8 cellular contexts compared by ENCODE assay signal in the genomic region with DNA sequence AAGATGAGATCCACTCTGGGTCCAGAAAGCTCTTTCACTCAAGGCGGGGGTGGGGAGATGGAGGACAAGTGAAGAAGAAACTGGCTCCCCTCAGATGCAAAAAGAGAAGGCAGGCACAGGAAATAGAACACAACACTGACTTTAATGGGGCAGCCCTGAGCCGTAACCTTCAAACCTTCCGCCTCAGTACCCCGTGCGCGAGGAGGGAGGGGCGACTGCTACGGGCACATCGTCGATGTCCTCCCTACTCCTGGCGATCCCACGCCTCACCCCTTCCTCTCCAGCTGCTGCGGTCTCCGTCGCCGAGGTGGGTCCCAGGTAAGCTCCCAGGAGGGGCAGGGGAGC. TPM values are rescaled to one million over a fixed set of nuclear protein-coding genes. Genes with fewer than 3 reads are reported as not detected.
DNase-seq lines count a peak whose midpoint lies in the region; ATAC-seq lines count a peak whose summit lies in the region.

No MANE protein-coding gene starts in this region.

- peak overlapping the region; percentile 72 for H3K9ac ChIP-seq in skeletal muscle satellite cell (ENCODE audit: low read depth, low read length)

- H3K27me3 ChIP-seq in iPS DF 6.9 (ENCODE audit: control insufficient read depth, insufficient read depth, low read length): no peaks in the 10 kb centered on the region; the same call in 1 of the 2 replicates
- no peaks in the 10 kb centered on the region for H3K27me3 ChIP-seq in skeletal muscle satellite cell (ENCODE audit: control insufficient read depth, insufficient read depth, low read length)

- DNase-seq in activated CD4-positive, alpha-beta memory T cell treated with anti-CD3 and anti-CD28 coated beads, Interleukin-2, amount 10 ng/mL, durations not matched to agents 7 days and 5 days: no peak
- DNase-seq in iPS DF 6.9 (ENCODE audit: low read depth, low spot score) (no peak), NAMALWA (ENCODE audit: low spot score) (no peak), cortex of kidney (lab: John Stamatoyannopoulos, UW) (no peak), D341Med (ENCODE audit: low spot score) (no peak)

- H3K4me3 Mint-ChIP-seq in activated CD4-positive, alpha-beta memory T cell treated with anti-CD3 and anti-CD28 coated beads, Interleukin-2, amount 10 ng/mL, durations not matched to agents 7 days and 5 days: peak overlapping the region; percentile 65

- peak overlapping the region; percentile 63; the same call in 1 of the 2 replicates for H3K4me3 ChIP-seq in iPS DF 6.9 (ENCODE audit: low read length)
- H3K4me3 ChIP-seq in skeletal muscle satellite cell (ENCODE audit: low read length): peak overlapping the region; percentile 80

- CTCF ChIA-PET in activated CD4-positive, alpha-beta memory T cell treated with anti-CD3 and anti-CD28 coated beads, Interleukin-2, amount 10 ng/mL, durations not matched to agents 7 days and 5 days (lab: Charles Lee): interaction anchor here (2.4 to 3.1 kb wide), 2 partner anchors 9 to 78 kb away, joined by 7 to 33 read pairs; partner anchors contain the start of gene ADISSP

- WGBS in iPS DF 6.9 (ENCODE audit: insufficient coverage, insufficient read length): no CpG with 5 or more reads among the region's 16 CpGs

- H3K4me2 ChIP-seq in skeletal muscle satellite cell (ENCODE audit: low read length): peak overlapping the region; percentile 99

- ATAC-seq in GM18867 (IDR thresholded peaks at IDR 0.05; ENCODE audit: unreplicated experiment) (peak; percentile 25), GM21786 (IDR thresholded peaks at IDR 0.05; ENCODE audit: unreplicated experiment) (no peak)

- no peak overlapping the region for H3K27ac ChIP-seq in iPS DF 6.9 (ENCODE audit: low read length)

- H3K9me3 ChIP-seq in iPS DF 6.9 (ENCODE audit: control insufficient read depth, insufficient read depth, low read length) (no peaks in the 10 kb centered on the region), skeletal muscle satellite cell (replicated peaks; ENCODE audit: low read length) (no peaks in the 10 kb centered on the region)

- no peaks in the 10 kb centered on the region for H3K9me3 Mint-ChIP-seq in activated CD4-positive, alpha-beta memory T cell treated with anti-CD3 and anti-CD28 coated beads, Interleukin-2, amount 10 ng/mL, durations not matched to agents 7 days and 5 days

- H3K27me3 Mint-ChIP-seq in activated CD4-positive, alpha-beta memory T cell treated with anti-CD3 and anti-CD28 coated beads, Interleukin-2, amount 10 ng/mL, durations not matched to agents 7 days and 5 days: peaks cover 30% of the 10 kb centered on the region

- peaks cover 3% of the 10 kb centered on the region; the same call in 1 of the 2 replicates for H3K4me1 ChIP-seq in iPS DF 6.9 (ENCODE audit: control insufficient read depth, insufficient read depth, low read length)
- H3K4me1 ChIP-seq in skeletal muscle satellite cell (ENCODE audit: control insufficient read depth, insufficient read depth, low read length): peaks cover 17% of the 10 kb centered on the region

- no peaks in the 10 kb centered on the region for H3K36me3 ChIP-seq in iPS DF 6.9 (ENCODE audit: control insufficient read depth, insufficient read depth, low read length)
- no peaks in the 10 kb centered on the region for H3K36me3 ChIP-seq in skeletal muscle satellite cell (ENCODE audit: insufficient read depth, low read length)

- peaks cover 36% of the 10 kb centered on the region for H3K4me1 Mint-ChIP-seq in activated CD4-positive, alpha-beta memory T cell treated with anti-CD3 and anti-CD28 coated beads, Interleukin-2, amount 10 ng/mL, durations not matched to agents 7 days and 5 days

- POLR2A ChIA-PET in activated CD4-positive, alpha-beta memory T cell treated with anti-CD3 and anti-CD28 coated beads, Interleukin-2, amount 10 ng/mL, durations not matched to agents 7 days and 5 days (lab: Charles Lee): interaction anchor here (3.9 kb wide), 1 partner anchor 9 kb away, joined by 32 read pairs; the partner anchor contains the start of gene ADISSP

- H3K27ac Mint-ChIP-seq in activated CD4-positive, alpha-beta memory T cell treated with anti-CD3 and anti-CD28 coated beads, Interleukin-2, amount 10 ng/mL, durations not matched to agents 7 days and 5 days: no peak overlapping the region

- H3K36me3 Mint-ChIP-seq in activated CD4-positive, alpha-beta memory T cell treated with anti-CD3 and anti-CD28 coated beads, Interleukin-2, amount 10 ng/mL, durations not matched to agents 7 days and 5 days (ENCODE audit: low read depth): peaks cover 4% of the 10 kb centered on the region

RNA-seq across cellular contexts. Expression of gene SPEF1, which starts 3.9 kb away (rescaled TPM):
- not detected for total RNA-seq in activated CD4-positive, alpha-beta memory T cell treated with anti-CD3 and anti-CD28 coated beads, Interleukin-2, amount 10 ng/mL, durations not matched to agents 7 days and 5 days
- not detected in 2 replicates for total RNA-seq in skeletal muscle satellite cell (2012; rRNA removed)

RNA-seq across cellular contexts. Expression of gene CENPB, which starts 9.2 kb away (rescaled TPM):
- 10 to 100 TPM; 67.0 to 68.0 TPM for total RNA-seq in activated CD4-positive, alpha-beta memory T cell treated with anti-CD3 and anti-CD28 coated beads, Interleukin-2, amount 10 ng/mL, durations not matched to agents 7 days and 5 days
- total RNA-seq in skeletal muscle satellite cell (2012; rRNA removed): 125 and 146 TPM in 2 replicates

RNA-seq across cellular contexts. Expression of gene ADISSP, which starts 9.8 kb away (rescaled TPM):
- 10 to 100 TPM; 20.7 to 23.4 TPM for total RNA-seq in activated CD4-positive, alpha-beta memory T cell treated with anti-CD3 and anti-CD28 coated beads, Interleukin-2, amount 10 ng/mL, durations not matched to agents 7 days and 5 days
- total RNA-seq in skeletal muscle satellite cell (2012; rRNA removed): 43.9 and 63.1 TPM in 2 replicates

RNA-seq across cellular contexts. Expression of gene CDC25B, which starts 18.8 kb away (rescaled TPM):
- total RNA-seq in activated CD4-positive, alpha-beta memory T cell treated with anti-CD3 and anti-CD28 coated beads, Interleukin-2, amount 10 ng/mL, durations not matched to agents 7 days and 5 days: 100 to 1,000 TPM; 452 to 454 TPM
- total RNA-seq in skeletal muscle satellite cell (2012; rRNA removed): 26.6 and 32.2 TPM in 2 replicates

RNA-seq across cellular contexts. Expression of gene AP5S1, which starts 43.0 kb away (rescaled TPM):
- 10 to 100 TPM; 12.7 to 15.5 TPM for total RNA-seq in activated CD4-positive, alpha-beta memory T cell treated with anti-CD3 and anti-CD28 coated beads, Interleukin-2, amount 10 ng/mL, durations not matched to agents 7 days and 5 days
- 20.5 and 22.1 TPM in 2 replicates for total RNA-seq in skeletal muscle satellite cell (2012; rRNA removed)
